Comparison of ENCODE assay signal across 14 cellular contexts in the genomic region with DNA sequence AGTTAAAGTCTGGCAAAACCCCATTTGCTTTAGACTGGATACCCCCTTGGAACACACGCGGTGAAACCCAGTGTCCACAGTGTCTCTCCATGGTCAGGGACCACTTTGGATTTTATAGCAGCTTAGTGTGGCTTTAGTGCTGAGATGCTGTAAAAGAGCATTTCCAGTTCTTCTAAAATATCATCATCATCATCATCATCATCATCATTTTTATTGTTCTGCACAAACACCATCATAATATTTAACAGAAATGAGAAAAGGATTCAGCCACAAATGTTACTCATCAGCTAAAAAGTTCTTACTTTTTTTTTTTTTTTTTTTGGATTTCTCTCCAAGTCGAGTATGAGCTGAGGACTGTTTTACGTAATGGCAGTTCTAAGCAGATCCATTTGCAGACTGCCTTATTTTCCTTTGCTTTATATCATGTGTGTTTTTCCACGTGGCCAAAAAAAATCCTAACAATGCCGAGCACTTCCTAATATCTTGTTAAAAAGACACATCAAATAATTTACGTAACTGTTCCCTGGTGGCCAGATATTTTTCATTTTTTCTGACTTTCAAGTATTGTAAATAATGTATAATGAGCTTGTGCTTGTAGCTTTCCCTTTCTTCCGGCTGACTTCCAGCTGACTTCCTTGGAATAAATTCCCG.
DNase-seq lines count a peak whose midpoint lies in the region; ATAC-seq and TF ChIP-seq lines count a peak whose summit lies in the region.
"Had no signal": no experiment of that assay in that cellular context is flagged by ENCODE, and none has a peak within 500 bp of the region (broad histone marks: within the 10 kb centered on the region; RNA-seq: fewer than 3 reads in every experiment).

No MANE protein-coding gene starts in this region.

- no peaks in the 10 kb centered on the region for H3K79me2 ChIP-seq in fibroblast of lung (ENCODE audit: control insufficient read depth, insufficient read depth, low read length)

- DNase-seq in AG08396 (ENCODE audit: low spot score) (peak; percentile 48), RWPE1 (ENCODE audit: low spot score) (no peak), fibroblast of lung (ENCODE audit: low read depth in 2 of 2) (peak; percentile 56 to 76), osteocyte (ENCODE audit: extremely low spot score, unreplicated experiment) (no peak), NOMO-1 treated with dmso at 0.1 percent for 144 hours (lab: John Stamatoyannopoulos, UW; ENCODE audit: unreplicated experiment) (no peak), NCI-H146 (lab: John Stamatoyannopoulos, UW) (no peak)
- DNase-seq in effector CD4-positive, alpha-beta T cell = no peak
- DNase-seq: activated CD4-positive, CD25-positive, alpha-beta regulatory T cell treated with anti-CD3 and anti-CD28 coated beads, Interleukin-2, amount 50 U/mL, for 72 hours; activated T-cell treated with anti-CD3 and anti-CD28 coated beads, Interleukin-2, amount 50 U/mL, for 4 hours; CD4-positive, alpha-beta memory T cell; naive thymus-derived CD4-positive, alpha-beta T cell; NCI-H1048; NCI-H524 treated with DMSO at 0.1 percent for 48 hours had no signal

- no peaks in the 10 kb centered on the region for H3K9me3 ChIP-seq in fibroblast of lung (ENCODE audit: control insufficient read depth, insufficient read depth, low read depth, low read length)

- H3K27me3 Mint-ChIP-seq in osteocyte (ENCODE audit: unreplicated experiment) = no peaks in the 10 kb centered on the region
- H3K27me3 Mint-ChIP-seq: CD4-positive, alpha-beta memory T cell; naive thymus-derived CD4-positive, alpha-beta T cell had no signal

- no peak overlapping the region for H3K4me3 ChIP-seq in fibroblast of lung (replicated peaks in 1 of 4; ENCODE audit: control extremely low read depth in 1 of 4, insufficient read depth in 1 of 4, low read depth in 3 of 4, low read length in 4 of 4)

- no peaks in the 10 kb centered on the region for H3K36me3 ChIP-seq in fibroblast of lung (ENCODE audit: control insufficient read depth, insufficient read depth, low read length)

- no peak overlapping the region for H2AFZ ChIP-seq in fibroblast of lung (ENCODE audit: low read length)

- peaks cover 24% of the 10 kb centered on the region for H3K4me1 Mint-ChIP-seq in osteocyte (ENCODE audit: unreplicated experiment)

- ATAC-seq in HG03280 (IDR thresholded peaks at IDR 0.05; ENCODE audit: unreplicated experiment) = no peak
- ATAC-seq: activated T-cell treated with anti-CD3 and anti-CD28 coated beads, Interleukin-2, amount 50 U/mL, for 4 hours; naive thymus-derived CD4-positive, alpha-beta T cell had no signal

- peak overlapping the region; percentile 32 for H3K4me2 ChIP-seq in fibroblast of lung (ENCODE audit: extremely low read depth, insufficient read depth, low read length)

- H3K36me3 Mint-ChIP-seq in osteocyte (ENCODE audit: unreplicated experiment) = peaks cover 4% of the 10 kb centered on the region

- no peak for TF ChIP-seq CTCF in RWPE1 (conservative IDR thresholded peaks at IDR 0.05; ENCODE audit: low read depth)
- TF ChIP-seq CTCF in fibroblast of lung (conservative IDR thresholded peaks at IDR 0.05 in 1 of 2, IDR thresholded peaks at IDR 0.05 in 1 of 2; ENCODE audit: low read depth in 1 of 2, low read length in 2 of 2) = no peak
- no peak for TF ChIP-seq CTCF in osteocyte (IDR thresholded peaks at IDR 0.05)

- no peak overlapping the region for H3K9ac ChIP-seq in fibroblast of lung (ENCODE audit: insufficient read depth, low read length)

- POLR2A ChIA-PET in RWPE1 (lab: Yijun Ruan, JAX; ENCODE audit: low non-redundant PET) = no interaction called here

- CTCF ChIA-PET in RWPE1 (lab: Yijun Ruan, JAX) = interaction anchor here (0.6 to 0.7 kb wide), 3 partner anchors 94 to 1604 kb away, joined by 3 to 4 read pairs (median 3); no protein-coding TSS in a partner anchor

- no peaks in the 10 kb centered on the region for H3K27me3 ChIP-seq in fibroblast of lung (ENCODE audit: control insufficient read depth, insufficient read depth, low read length)

- peak overlapping the region; percentile 59 for H3K27ac ChIP-seq in RWPE1
- no peak overlapping the region for H3K27ac ChIP-seq in fibroblast of lung (ENCODE audit: insufficient read depth, low read length)

- H4K20me1 ChIP-seq in fibroblast of lung (ENCODE audit: control insufficient read depth, extremely low read depth, insufficient read depth, low read length) = no peaks in the 10 kb centered on the region

- peak overlapping the region; percentile 33 for H3K4me3 Mint-ChIP-seq in osteocyte (ENCODE audit: unreplicated experiment)
- H3K4me3 Mint-ChIP-seq: activated T-cell treated with anti-CD3 and anti-CD28 coated beads, Interleukin-2, amount 50 U/mL, for 4 hours; CD4-positive, alpha-beta memory T cell; naive thymus-derived CD4-positive, alpha-beta T cell had no signal

- no peaks in the 10 kb centered on the region for H3K9me3 Mint-ChIP-seq in osteocyte (ENCODE audit: unreplicated experiment)
- H3K9me3 Mint-ChIP-seq: activated T-cell treated with anti-CD3 and anti-CD28 coated beads, Interleukin-2, amount 50 U/mL, for 4 hours; CD4-positive, alpha-beta memory T cell; naive thymus-derived CD4-positive, alpha-beta T cell had no signal

- no peaks in the 10 kb centered on the region for H3K4me1 ChIP-seq in fibroblast of lung (ENCODE audit: control insufficient read depth, extremely low read depth, insufficient read depth, low read length)

- H3K27ac Mint-ChIP-seq in osteocyte (ENCODE audit: unreplicated experiment) = peak overlapping the region; percentile 32
- H3K27ac Mint-ChIP-seq: naive thymus-derived CD4-positive, alpha-beta T cell had no signal

Comparison
In these comparisons a context has a peak if more than half of its experiments do, and no peak if none do; other contexts are left out.
1. DNase-seq: peak in AG08396 (single experiment) and fibroblast of lung (2 of 2); none in RWPE1 (single experiment), osteocyte (single experiment), NOMO-1 treated with dmso at 0.1 percent for 144 hours (single experiment), effector CD4-positive, alpha-beta T cell (single experiment) and NCI-H146 (single experiment).